ENCODE assay signal across 19 cellular contexts in the genomic region with DNA sequence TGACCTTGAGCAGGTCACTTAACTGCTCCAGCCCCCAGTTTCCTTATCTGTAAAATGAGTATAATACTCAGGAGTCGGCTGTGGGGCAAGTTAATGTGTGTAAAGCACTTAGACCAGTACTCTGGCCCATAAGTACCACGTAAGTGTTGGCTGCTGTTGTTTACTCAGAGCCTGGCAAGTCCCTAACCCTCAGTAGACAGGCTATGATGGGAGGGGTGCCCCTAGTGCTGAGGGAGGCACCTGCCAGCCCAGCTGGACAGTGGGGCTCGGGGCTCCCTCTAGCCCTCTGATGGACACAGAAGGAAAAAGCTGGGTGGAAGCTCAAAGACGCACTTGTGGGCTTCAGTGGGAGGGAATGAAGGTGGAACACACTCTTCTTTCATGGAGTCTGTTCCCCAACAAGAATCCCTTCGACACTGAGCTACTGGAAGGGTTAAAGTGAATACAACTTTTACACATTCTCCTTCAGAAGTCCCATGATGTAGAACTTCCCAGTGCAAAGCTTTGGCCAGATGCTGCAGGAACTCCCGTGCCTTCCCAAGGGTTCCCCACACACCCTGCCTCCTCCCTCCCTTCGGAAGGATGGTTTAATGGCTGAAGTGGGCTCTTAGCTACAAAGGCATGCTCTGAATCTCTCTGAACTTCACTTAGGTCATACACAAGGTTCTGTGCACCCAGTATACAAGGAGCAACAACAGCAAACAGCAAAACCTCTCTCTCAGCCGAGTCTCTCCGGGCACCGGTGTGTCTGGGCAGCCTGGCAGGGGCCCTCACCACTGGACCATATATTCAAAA. TPM values are rescaled to one million over a fixed set of nuclear protein-coding genes. Genes with fewer than 3 reads are reported as not detected.
DNase-seq lines count a peak whose midpoint lies in the region; ATAC-seq, FAIRE-seq and TF ChIP-seq lines count a peak whose summit lies in the region.
"Had no signal": no experiment of that assay in that cellular context is flagged by ENCODE, and none has a peak within 500 bp of the region (broad histone marks: within the 10 kb centered on the region; RNA-seq: fewer than 3 reads in every experiment).

No MANE protein-coding gene starts in this region.

- DNase-seq in DMS79 (lab: John Stamatoyannopoulos, UW) (peak; percentile 21), NCI-H2029 (lab: John Stamatoyannopoulos, UW) (peak; percentile 62), K562 (ENCODE audit: extremely low read depth in 1 of 4, low spot score in 3 of 4) (no peak), nephron progenitor cell (no peak)
- no peak for DNase-seq in activated CD4-positive, CD25-positive, alpha-beta regulatory T cell (lab: John Stamatoyannopoulos, UW)
- no peak for DNase-seq in activated CD8-positive, alpha-beta T cell treated with anti-CD3 and anti-CD28 coated beads, Interleukin-2, amount 10 ng/mL, durations not matched to agents 7 days and 5 days
- DNase-seq: DND-41, GDM1, GOT3, MM.1S, NCI-H1105 treated with DMSO at 0.1 percent for 48 hours, NCI-H1930, NCI-H2227 treated with DMSO at 0.1 percent for 48 hours, Peyer's patch, SHP77 had no signal

- no peak for TF ChIP-seq POLR2A in K562 (conservative IDR thresholded peaks at IDR 0.05)

- TF ChIP-seq EP300 in K562 (IDR thresholded peaks at IDR 0.05; ENCODE audit: low read length), result no peak

- FAIRE-seq in K562 (lab: Jason Lieb, UNC), result no peak

- no peak overlapping the region for H3K9ac ChIP-seq in K562 (ENCODE audit: insufficient read depth in 1 of 2, low read depth in 2 of 2, low read length in 2 of 2)
- H3K9ac ChIP-seq: BLaER1, KMS-11 had no signal

- no peak overlapping the region for H3K4me2 ChIP-seq in K562 (ENCODE audit: insufficient read depth, low read length)
- H3K4me2 ChIP-seq: BLaER1, KMS-11 had no signal

- H3K79me2 ChIP-seq in K562 (ENCODE audit: control insufficient read depth, insufficient read depth, low read length), result no peaks in the 10 kb centered on the region

- TF ChIP-seq RAD21 in K562 (CRISPR knock-in tag; conservative IDR thresholded peaks at IDR 0.05 in 1 of 2, IDR thresholded peaks at IDR 0.05 in 1 of 2), result no peak

- peak overlapping the region; percentile 33 for H3K27ac Mint-ChIP-seq in nephron progenitor cell
- H3K27ac Mint-ChIP-seq in activated CD8-positive, alpha-beta T cell treated with anti-CD3 and anti-CD28 coated beads, Interleukin-2, amount 10 ng/mL, durations not matched to agents 7 days and 5 days, result no peak overlapping the region
- H3K27ac Mint-ChIP-seq: T-helper 1 cell treated with Interleukin-12 subunit alpha and Interleukin-12 subunit beta and Interleukin-4 antibody, amounts not matched to agents 30 μg/mL and 1 μg/mL, for 36 hours had no signal

- peaks cover 3% of the 10 kb centered on the region; the same call in 1 of the 3 replicates for H3K36me3 ChIP-seq in K562 (ENCODE audit: control insufficient read depth, insufficient read depth, low read length)

- H3K4me3 ChIP-seq in K562, result no peak overlapping the region
- H3K4me3 ChIP-seq: BLaER1, Peyer's patch had no signal

- intact Hi-C loops in K562 (cut with micrococcal nuclease), result no loop called here

- POLR2A ChIA-PET in K562 (lab: Yijun Ruan, JAX), result interaction anchor here (0.5 to 0.7 kb wide), 3 partner anchors 7 to 476 kb away, joined by 3 to 4 read pairs (median 3); no protein-coding TSS in a partner anchor
- POLR2A ChIA-PET in activated CD8-positive, alpha-beta T cell treated with anti-CD3 and anti-CD28 coated beads, Interleukin-2, amount 10 ng/mL, durations not matched to agents 7 days and 5 days (lab: Charles Lee), result no interaction called here

- H3K27me3 Mint-ChIP-seq in nephron progenitor cell (ENCODE audit: low read depth, poor library complexity), result no peaks in the 10 kb centered on the region
- H3K27me3 Mint-ChIP-seq in activated CD8-positive, alpha-beta T cell treated with anti-CD3 and anti-CD28 coated beads, Interleukin-2, amount 10 ng/mL, durations not matched to agents 7 days and 5 days (ENCODE audit: low read depth), result no peaks in the 10 kb centered on the region

- no TSS peak for BruUV-seq in K562 (replicated peaks; lab: Mats Ljungman, UMichigan)

- H3K9me3 Mint-ChIP-seq in nephron progenitor cell, result peaks cover 3% of the 10 kb centered on the region
- H3K9me3 Mint-ChIP-seq in activated CD8-positive, alpha-beta T cell treated with anti-CD3 and anti-CD28 coated beads, Interleukin-2, amount 10 ng/mL, durations not matched to agents 7 days and 5 days (ENCODE audit: insufficient read depth), result no peaks in the 10 kb centered on the region
- H3K9me3 Mint-ChIP-seq: T-helper 1 cell treated with Interleukin-12 subunit alpha and Interleukin-12 subunit beta and Interleukin-4 antibody, amounts not matched to agents 30 μg/mL and 1 μg/mL, for 36 hours had no signal

- H3K9me3 ChIP-seq in K562 (replicated peaks; ENCODE audit: control insufficient read depth, insufficient read depth, low read depth, low read length), result no peaks in the 10 kb centered on the region
- H3K9me3 ChIP-seq: Peyer's patch had no signal

- TF ChIP-seq CTCF in K562 (IDR thresholded peaks at IDR 0.05 in 2 of 3, conservative IDR thresholded peaks at IDR 0.05 in 1 of 3; ENCODE audit: insufficient read depth in 2 of 3, low read depth in 1 of 3, low read length in 3 of 3) (peak in 2 of 3 experiments; percentile 2 to 53; a peak in 2 of 6 replicates), nephron progenitor cell (IDR thresholded peaks at IDR 0.05) (no peak)

- no peaks in the 10 kb centered on the region for H3K9me1 ChIP-seq in K562 (ENCODE audit: control insufficient read depth, insufficient read depth, low read length)

- H4K20me1 ChIP-seq in K562 (replicated peaks; ENCODE audit: control insufficient read depth, insufficient read depth, low read length), result no peaks in the 10 kb centered on the region
- H4K20me1 ChIP-seq: BLaER1 had no signal

- no peak overlapping the region for H3K27ac ChIP-seq in K562 (ENCODE audit: extremely low read depth, low read depth, low read length)
- H3K27ac ChIP-seq: BLaER1, KMS-11, Peyer's patch had no signal

- no peaks in the 10 kb centered on the region for H3K27me3 ChIP-seq in K562 (ENCODE audit: control insufficient read depth in 2 of 2, insufficient read depth in 2 of 2, low read length in 2 of 2)
- H3K27me3 ChIP-seq: BLaER1, Peyer's patch had no signal

- in situ Hi-C loops in K562 (cut with MboI), result no loop called here

- peaks cover 68% of the 10 kb centered on the region for H3K36me3 Mint-ChIP-seq in nephron progenitor cell (ENCODE audit: low read depth)
- H3K36me3 Mint-ChIP-seq in activated CD8-positive, alpha-beta T cell treated with anti-CD3 and anti-CD28 coated beads, Interleukin-2, amount 10 ng/mL, durations not matched to agents 7 days and 5 days (ENCODE audit: low read depth), result no peaks in the 10 kb centered on the region

- WGBS in K562 (ENCODE audit: insufficient coverage, low coverage, missing lambda C conversion rate), result 50% methylated on average over 10 of the region's 10 CpGs

- H3K4me1 Mint-ChIP-seq in nephron progenitor cell, result peaks cover 19% of the 10 kb centered on the region
- peaks cover 3% of the 10 kb centered on the region for H3K4me1 Mint-ChIP-seq in activated CD8-positive, alpha-beta T cell treated with anti-CD3 and anti-CD28 coated beads, Interleukin-2, amount 10 ng/mL, durations not matched to agents 7 days and 5 days (ENCODE audit: low read depth)

- H2AFZ ChIP-seq in K562 (ENCODE audit: low read depth, low read length), result no peak overlapping the region

- no peak overlapping the region for H3K4me3 Mint-ChIP-seq in nephron progenitor cell
- no peak overlapping the region for H3K4me3 Mint-ChIP-seq in activated CD8-positive, alpha-beta T cell treated with anti-CD3 and anti-CD28 coated beads, Interleukin-2, amount 10 ng/mL, durations not matched to agents 7 days and 5 days
- H3K4me3 Mint-ChIP-seq: T-helper 1 cell treated with Interleukin-12 subunit alpha and Interleukin-12 subunit beta and Interleukin-4 antibody, amounts not matched to agents 30 μg/mL and 1 μg/mL, for 36 hours had no signal

- H3K4me1 ChIP-seq in K562 (replicated peaks in 1 of 2; ENCODE audit: control insufficient read depth in 2 of 2, insufficient read depth in 2 of 2, low read length in 2 of 2), result no peaks in the 10 kb centered on the region
- H3K4me1 ChIP-seq: Peyer's patch had no signal

- peak; percentile 71 for ATAC-seq in K562
- no peak for ATAC-seq in GM19463 (IDR thresholded peaks at IDR 0.05; ENCODE audit: unreplicated experiment)
- no peak for ATAC-seq in activated CD8-positive, alpha-beta T cell treated with anti-CD3 and anti-CD28 coated beads, Interleukin-2, amount 10 ng/mL, durations not matched to agents 7 days and 5 days

- CTCF ChIA-PET in K562 (lab: Yijun Ruan, JAX; ENCODE audit: low intra/inter-chr PET ratio), result no interaction called here
- CTCF ChIA-PET in activated CD8-positive, alpha-beta T cell treated with anti-CD3 and anti-CD28 coated beads, Interleukin-2, amount 10 ng/mL, durations not matched to agents 7 days and 5 days (lab: Charles Lee), result interaction anchor here (2.7 kb wide), 1 partner anchor 13 kb away, joined by 7 read pairs; no protein-coding TSS in a partner anchor

TF ChIP-seq in K562, 482 proteins besides CTCF, POLR2A, EP300 and RAD21 (continues in another document):
- TF ChIP-seq SREBF2 (CRISPR knock-in tag; IDR thresholded peaks at IDR 0.05), result no peak

RNA-seq across cellular contexts. Expression of gene TMEM44, which starts 25.4 kb away (rescaled TPM):
- total RNA-seq in K562 (2011; cell fraction: chromatin; rRNA removed; ENCODE audit: low replicate concordance), result 57.1 and 107 TPM in 2 replicates
- 59.7 and 67.4 TPM in 2 replicates for total RNA-seq in K562 (2011; cell fraction: nucleolus; rRNA removed)
- 57.2 and 61.1 TPM in 2 replicates for total RNA-seq in K562 (2011; cell fraction: nucleoplasm; rRNA removed)
- 13.1 and 13.8 TPM in 2 replicates for total RNA-seq in K562 (2014; rRNA removed)
- total RNA-seq in K562 (2014; rRNA removed; fragmentation: Illumina TruSeq; extraction: Trizol), result 6.0 and 7.2 TPM in 2 replicates
- total RNA-seq in K562 (2015; rRNA removed; fragmentation: Illumina TruSeq; extraction: Trizol), result 7.5 TPM in 2 replicates
- 16.9 and 18.1 TPM in 2 replicates for total RNA-seq in K562 (2021)
- polyA plus RNA-seq in K562 (2011; rRNA removed), result 13.5 and 14.5 TPM in 2 replicates
- 11.8 and 16.3 TPM in 2 replicates for polyA plus RNA-seq in K562 (2011; cell fraction: cytosol; rRNA removed)
- 44.6 and 76.9 TPM in 2 replicates for polyA plus RNA-seq in K562 (2011; cell fraction: nucleus; rRNA removed)
- 9.8 and 17.5 TPM in 2 replicates for polyA plus RNA-seq in K562 (2012)
- polyA plus RNA-seq in K562 (2014; fragmentation: Illumina TruSeq; extraction: Trizol), result 11.3 and 12.4 TPM in 2 replicates
- polyA plus RNA-seq in K562 (2014; fragmentation: Nextera tagmentation; extraction: Ambion mirVana), result 1 to 10 TPM in 1 of 2 experiments, under 1 TPM in 1; 0.53 to 1.7 TPM
- polyA plus RNA-seq in K562 (2014; rRNA removed), result 15.5 and 16.2 TPM in 2 replicates
- 9.1 and 13.7 TPM in 2 replicates for polyA minus RNA-seq in K562 (2011; rRNA and poly(A)+ RNA removed)
- 7.7 and 7.8 TPM in 2 replicates for polyA minus RNA-seq in K562 (2011; cell fraction: cytosol; rRNA and poly(A)+ RNA removed)
- 13.4 and 18.8 TPM in 2 replicates for polyA minus RNA-seq in K562 (2011; cell fraction: nucleus; rRNA and poly(A)+ RNA removed)
- total RNA-seq in activated CD8-positive, alpha-beta T cell treated with anti-CD3 and anti-CD28 coated beads, Interleukin-2, amount 10 ng/mL, durations not matched to agents 7 days and 5 days, result 1 to 10 TPM; 9.1 to 9.9 TPM

Comparison
In these comparisons a context has a peak if more than half of its experiments do, and no peak if none do; other contexts are left out.
1. DNase-seq: peak in DMS79 (single experiment) and NCI-H2029 (single experiment); none in K562 (0 of 4), nephron progenitor cell (single experiment), activated CD4-positive, CD25-positive, alpha-beta regulatory T cell (0 of 4) and activated CD8-positive, alpha-beta T cell treated with anti-CD3 and anti-CD28 coated beads, Interleukin-2, amount 10 ng/mL, durations not matched to agents 7 days and 5 days (single experiment).